Comparison of ENCODE assay signal across 16 cellular contexts in genomic region chr4:174928575-174929253, GRCh38. TPM values are rescaled to one million over a fixed set of nuclear protein-coding genes. Genes with fewer than 3 reads are reported as not detected.
DNase-seq lines count a peak whose midpoint lies in the region; ATAC-seq and TF ChIP-seq lines count a peak whose summit lies in the region.
"Had no signal": no experiment of that assay in that cellular context is flagged by ENCODE, and none has a peak within 500 bp of the region (broad histone marks: within the 10 kb centered on the region; RNA-seq: fewer than 3 reads in every experiment).

No MANE protein-coding gene starts in this region.

- H2AFZ ChIP-seq in DND-41 (ENCODE audit: low read depth, low read length): no peak overlapping the region
- H2AFZ ChIP-seq: hepatocyte had no signal

- H3K36me3 Mint-ChIP-seq in activated naive CD4-positive, alpha-beta T cell treated with anti-CD3 and anti-CD28 coated beads, Interleukin-2, amount 50 U/mL, for 72 hours: no peaks in the 10 kb centered on the region

- ATAC-seq in DND-41 (ENCODE audit: insufficient read depth, low read depth): peak; percentile 21; the same call in 1 of the 3 replicates
- peak; percentile 37 for ATAC-seq in GM19395 (IDR thresholded peaks at IDR 0.05; ENCODE audit: unreplicated experiment)
- ATAC-seq in HG02943 (IDR thresholded peaks at IDR 0.05; ENCODE audit: low read depth, unreplicated experiment): peak; percentile 41
- ATAC-seq in activated naive CD4-positive, alpha-beta T cell treated with anti-CD3 and anti-CD28 coated beads, Interleukin-2, amount 50 U/mL, for 72 hours: no peak
- ATAC-seq: left cardiac atrium had no signal

- H3K79me2 ChIP-seq in DND-41 (ENCODE audit: insufficient read depth, low read length): no peaks in the 10 kb centered on the region
- H3K79me2 ChIP-seq: hepatocyte had no signal

- H4K20me1 ChIP-seq in DND-41 (ENCODE audit: insufficient read depth, low read length): no peaks in the 10 kb centered on the region

- H3K27me3 ChIP-seq in DND-41 (ENCODE audit: insufficient read depth, low read length, poor library complexity): no peaks in the 10 kb centered on the region
- H3K27me3 ChIP-seq: hepatocyte, ovary had no signal

- no peaks in the 10 kb centered on the region for H3K9me3 ChIP-seq in DND-41 (ENCODE audit: insufficient read depth, low read length, severe bottlenecking)
- H3K9me3 ChIP-seq: ovary had no signal

- no peaks in the 10 kb centered on the region for H3K36me3 ChIP-seq in DND-41 (ENCODE audit: insufficient read depth, low read length)
- H3K36me3 ChIP-seq: ovary had no signal

- no peak overlapping the region for H3K4me3 ChIP-seq in DND-41 (ENCODE audit: low read depth in 1 of 2, low read length in 2 of 2)
- H3K4me3 ChIP-seq: hepatocyte, ovary, SK-N-MC had no signal

- no peak for TF ChIP-seq CTCF in DND-41 (IDR thresholded peaks at IDR 0.05; ENCODE audit: borderline replicate concordance, extremely low read depth, low read length, poor library complexity, severe bottlenecking)

- DNase-seq in DND-41 (peak; percentile 20), NAMALWA (ENCODE audit: low spot score) (peak; percentile 79), NCI-H2107 (lab: John Stamatoyannopoulos, UW) (no peak), NCI-H524 (lab: John Stamatoyannopoulos, UW) (no peak)
- DNase-seq in activated naive CD4-positive, alpha-beta T cell treated with anti-CD3 and anti-CD28 coated beads, Interleukin-2, amount 50 U/mL, for 72 hours (ENCODE audit: low spot score in 2 of 2): no peak
- DNase-seq in activated effector memory CD4-positive, alpha-beta T cell treated with anti-CD3 and anti-CD28 coated beads, Interleukin-2, amount 50 U/mL, for 16 hours: no peak
- DNase-seq: activated effector memory CD4-positive, alpha-beta T cell treated with Interleukin-2 at 50 U/mL for 16 hours; left cardiac atrium; ovary; small intestine had no signal

- no peak overlapping the region for H3K9ac ChIP-seq in DND-41 (ENCODE audit: low read depth, low read length)

- no peak overlapping the region for H3K27ac Mint-ChIP-seq in activated naive CD4-positive, alpha-beta T cell treated with anti-CD3 and anti-CD28 coated beads, Interleukin-2, amount 50 U/mL, for 72 hours

- H3K9me3 Mint-ChIP-seq in activated naive CD4-positive, alpha-beta T cell treated with anti-CD3 and anti-CD28 coated beads, Interleukin-2, amount 50 U/mL, for 72 hours: peaks cover 0 to 3% of the 10 kb centered on the region in 2 donors

- no peak overlapping the region for H3K4me2 ChIP-seq in DND-41 (ENCODE audit: insufficient read depth, low read length)
- H3K4me2 ChIP-seq: hepatocyte had no signal

- no peaks in the 10 kb centered on the region for H3K4me1 ChIP-seq in DND-41 (ENCODE audit: insufficient read depth, low read length)

- H3K27ac ChIP-seq in DND-41 (ENCODE audit: low read length): no peak overlapping the region
- H3K27ac ChIP-seq: hepatocyte, ovary, SK-N-MC had no signal

RNA-seq across cellular contexts. Expression of gene ADAM29, which starts 10.6 kb away (rescaled TPM):
- not detected for total RNA-seq in activated naive CD4-positive, alpha-beta T cell treated with anti-CD3 and anti-CD28 coated beads, Interleukin-2, amount 50 U/mL, for 72 hours
- total RNA-seq: activated CD8-positive, alpha-beta memory T cell treated with anti-CD3 and anti-CD28 coated beads for 36 hours; dermis microvascular lymphatic vessel endothelial cell; hepatocyte; left cardiac atrium; ovary had no signal

Comparison
In these comparisons a context has a peak if more than half of its experiments do, and no peak if none do; other contexts are left out.
1. ATAC-seq: peak in DND-41 (single experiment), GM19395 (single experiment) and HG02943 (single experiment); none in activated naive CD4-positive, alpha-beta T cell treated with anti-CD3 and anti-CD28 coated beads, Interleukin-2, amount 50 U/mL, for 72 hours (0 of 2).
2. DNase-seq: peak in DND-41 (single experiment) and NAMALWA (single experiment); none in activated naive CD4-positive, alpha-beta T cell treated with anti-CD3 and anti-CD28 coated beads, Interleukin-2, amount 50 U/mL, for 72 hours (0 of 2), activated effector memory CD4-positive, alpha-beta T cell treated with anti-CD3 and anti-CD28 coated beads, Interleukin-2, amount 50 U/mL, for 16 hours (single experiment), NCI-H2107 (single experiment) and NCI-H524 (0 of 2).